ENCODE assay signal across 16 cellular contexts in the genomic region with DNA sequence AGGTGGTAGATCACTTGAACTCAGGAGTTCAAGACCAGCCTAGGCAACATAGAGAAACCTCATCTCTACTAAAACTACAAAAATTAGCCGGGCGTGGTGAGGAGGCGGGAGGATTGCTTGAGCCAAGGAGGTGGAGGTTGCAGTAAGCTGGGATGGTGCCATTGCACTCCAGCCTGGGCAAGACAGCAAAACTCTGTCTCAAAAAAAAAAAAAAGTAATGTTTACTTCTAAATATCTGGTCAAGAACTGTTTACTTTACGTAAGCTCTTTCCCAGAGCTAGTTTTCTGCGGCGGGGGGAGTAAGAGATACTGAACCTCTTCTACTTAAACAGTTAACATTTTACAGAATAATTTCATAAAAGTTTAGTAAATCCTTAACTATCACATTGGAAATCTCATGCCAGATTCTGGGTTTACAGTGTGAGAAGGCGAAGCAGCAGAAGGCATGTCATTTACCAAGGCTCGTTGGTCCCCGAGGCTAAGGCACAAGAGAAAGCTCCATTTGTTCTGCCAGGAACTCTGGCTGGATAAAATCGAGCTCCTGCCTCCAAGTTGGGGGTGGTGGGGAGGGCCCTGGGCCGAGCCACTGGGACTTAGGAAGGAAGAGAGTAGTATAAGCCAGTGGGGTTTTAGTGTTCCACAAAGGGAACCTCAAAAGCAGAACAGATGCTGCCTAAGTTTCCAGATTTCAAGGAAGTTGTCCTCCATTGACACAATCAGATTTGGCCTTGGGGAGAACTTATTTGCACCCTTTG. TPM values are rescaled to one million over a fixed set of nuclear protein-coding genes. Genes with fewer than 3 reads are reported as not detected.
DNase-seq lines count a peak whose midpoint lies in the region; ATAC-seq and TF ChIP-seq lines count a peak whose summit lies in the region.
"Had no signal": no experiment of that assay in that cellular context is flagged by ENCODE, and none has a peak within 500 bp of the region (broad histone marks: within the 10 kb centered on the region; RNA-seq: fewer than 3 reads in every experiment).

No MANE protein-coding gene starts in this region.

- H3K9me2 ChIP-seq in MM.1S (replicated peaks; ENCODE audit: insufficient read depth, low read length), result no peaks in the 10 kb centered on the region

- no peaks in the 10 kb centered on the region for H4K20me1 ChIP-seq in MM.1S (ENCODE audit: insufficient read depth, low read length)

- DNase-seq in COLO829 (ENCODE audit: low spot score), result peak; percentile 51
- DNase-seq in chondrocyte (ENCODE audit: low spot score), result no peak
- no peak for DNase-seq in progenitor cell of endocrine pancreas (ENCODE audit: low spot score, unreplicated experiment)
- no peak for DNase-seq in NCI-H82 treated with DMSO at 0.1 percent for 48 hours (lab: John Stamatoyannopoulos, UW; ENCODE audit: unreplicated experiment)
- DNase-seq in MM.1S, result no peak
- DNase-seq: CD4-positive, alpha-beta memory T cell; DMS79 treated with DMSO at 0.1 percent for 48 hours; effector memory CD8-positive, alpha-beta T cell; Karpas-422; NCI-H1105 treated with DMSO at 0.1 percent for 48 hours; NCI-H526 had no signal

- no peak for TF ChIP-seq CTCF in chondrocyte (IDR thresholded peaks at IDR 0.05)
- no peak for TF ChIP-seq CTCF in progenitor cell of endocrine pancreas (IDR thresholded peaks at IDR 0.05; ENCODE audit: unreplicated experiment)
- no peak for TF ChIP-seq CTCF in MM.1S (IDR thresholded peaks at IDR 0.05; ENCODE audit: low read length)

- H3K27ac ChIP-seq in layer of hippocampus (ENCODE audit: low read depth, low read length) (peak overlapping the region; percentile 8), MM.1S (ENCODE audit: low read length) (no peak overlapping the region)
- H3K27ac ChIP-seq: tibial nerve had no signal

- H2AFZ ChIP-seq in MM.1S (ENCODE audit: low read length), result no peak overlapping the region

- H3K27ac Mint-ChIP-seq in chondrocyte (ENCODE audit: unreplicated experiment) (peak overlapping the region; percentile 38), progenitor cell of endocrine pancreas (peak overlapping the region; percentile 29)
- H3K27ac Mint-ChIP-seq: activated T-helper 17 cell treated with anti-CD3 and anti-CD28 coated beads, Interleukin-2, amount 50 U/mL, for 72 hours had no signal

- H3F3A ChIP-seq in MM.1S (ENCODE audit: insufficient read depth, low read length), result no peaks in the 10 kb centered on the region

- peaks cover 6% of the 10 kb centered on the region for H3K79me2 ChIP-seq in MM.1S (ENCODE audit: low read length)

- no peaks in the 10 kb centered on the region for H3K9me3 Mint-ChIP-seq in chondrocyte (ENCODE audit: low read depth)
- no peaks in the 10 kb centered on the region for H3K9me3 Mint-ChIP-seq in progenitor cell of endocrine pancreas (ENCODE audit: low read depth)
- H3K9me3 Mint-ChIP-seq: activated T-helper 17 cell treated with anti-CD3 and anti-CD28 coated beads, Interleukin-2, amount 50 U/mL, for 72 hours; CD4-positive, alpha-beta memory T cell; effector memory CD8-positive, alpha-beta T cell had no signal

- H3K9me3 ChIP-seq in MM.1S (replicated peaks; ENCODE audit: insufficient read depth, low read length), result no peaks in the 10 kb centered on the region
- H3K9me3 ChIP-seq: tibial nerve had no signal

- H3K4me1 Mint-ChIP-seq in chondrocyte (ENCODE audit: low read depth) (peaks cover 17% of the 10 kb centered on the region), progenitor cell of endocrine pancreas (ENCODE audit: low read depth) (no peaks in the 10 kb centered on the region)
- H3K4me1 Mint-ChIP-seq: activated T-helper 17 cell treated with anti-CD3 and anti-CD28 coated beads, Interleukin-2, amount 50 U/mL, for 72 hours; CD4-positive, alpha-beta memory T cell had no signal

- no peak overlapping the region for H3K9ac ChIP-seq in MM.1S (ENCODE audit: low read length)

- H3K4me3 ChIP-seq in MM.1S (ENCODE audit: low read length), result no peak overlapping the region
- H3K4me3 ChIP-seq: tibial nerve had no signal

- H3K4me2 ChIP-seq in MM.1S (ENCODE audit: low read depth, low read length), result no peak overlapping the region

- H3K36me3 Mint-ChIP-seq in chondrocyte (ENCODE audit: low read depth) (peaks cover 12% of the 10 kb centered on the region), progenitor cell of endocrine pancreas (ENCODE audit: insufficient read depth) (peaks cover 13% of the 10 kb centered on the region)

- H3K36me3 ChIP-seq in MM.1S (replicated peaks; ENCODE audit: insufficient read depth, low read length), result peaks cover 17% of the 10 kb centered on the region; the same call in 1 of the 2 replicates

- H3K4me1 ChIP-seq in MM.1S (ENCODE audit: low read length), result no peaks in the 10 kb centered on the region
- H3K4me1 ChIP-seq: tibial nerve had no signal

- ATAC-seq in activated CD4-positive, CD25-positive, alpha-beta regulatory T cell treated with anti-CD3 and anti-CD28 coated beads, Interleukin-2, amount 50 U/mL, for 24 hours, result no peak
- no peak for ATAC-seq in HG02678 (IDR thresholded peaks at IDR 0.05; ENCODE audit: unreplicated experiment)
- ATAC-seq: activated T-helper 17 cell treated with anti-CD3 and anti-CD28 coated beads, Interleukin-2, amount 50 U/mL, for 72 hours; effector memory CD8-positive, alpha-beta T cell had no signal

- no peaks in the 10 kb centered on the region for H3K27me3 ChIP-seq in layer of hippocampus (ENCODE audit: control insufficient read depth, insufficient read depth, low read length)
- no peaks in the 10 kb centered on the region for H3K27me3 ChIP-seq in MM.1S (replicated peaks; ENCODE audit: insufficient read depth, low read length)
- H3K27me3 ChIP-seq: tibial nerve had no signal

- no peaks in the 10 kb centered on the region for H3K27me3 Mint-ChIP-seq in chondrocyte (ENCODE audit: low read depth)
- H3K27me3 Mint-ChIP-seq in progenitor cell of endocrine pancreas, result no peaks in the 10 kb centered on the region
- H3K27me3 Mint-ChIP-seq: activated T-helper 17 cell treated with anti-CD3 and anti-CD28 coated beads, Interleukin-2, amount 50 U/mL, for 72 hours; CD4-positive, alpha-beta memory T cell; effector memory CD8-positive, alpha-beta T cell had no signal

- no peak overlapping the region for H3K4me3 Mint-ChIP-seq in chondrocyte (ENCODE audit: unreplicated experiment)
- no peak overlapping the region for H3K4me3 Mint-ChIP-seq in progenitor cell of endocrine pancreas (ENCODE audit: low read depth)
- H3K4me3 Mint-ChIP-seq: activated T-helper 17 cell treated with anti-CD3 and anti-CD28 coated beads, Interleukin-2, amount 50 U/mL, for 72 hours; CD4-positive, alpha-beta memory T cell; effector memory CD8-positive, alpha-beta T cell had no signal

RNA-seq across cellular contexts. Expression of gene ARFGEF2, which starts 41.6 kb away (rescaled TPM):
- 29.2 to 31.8 TPM (median 30.0 TPM) in 3 replicates for total RNA-seq in chondrocyte
- total RNA-seq in progenitor cell of endocrine pancreas, result 22.9 and 24.6 TPM in 2 replicates
